Comparison of ENCODE assay signal across 14 cellular contexts in the genomic region with DNA sequence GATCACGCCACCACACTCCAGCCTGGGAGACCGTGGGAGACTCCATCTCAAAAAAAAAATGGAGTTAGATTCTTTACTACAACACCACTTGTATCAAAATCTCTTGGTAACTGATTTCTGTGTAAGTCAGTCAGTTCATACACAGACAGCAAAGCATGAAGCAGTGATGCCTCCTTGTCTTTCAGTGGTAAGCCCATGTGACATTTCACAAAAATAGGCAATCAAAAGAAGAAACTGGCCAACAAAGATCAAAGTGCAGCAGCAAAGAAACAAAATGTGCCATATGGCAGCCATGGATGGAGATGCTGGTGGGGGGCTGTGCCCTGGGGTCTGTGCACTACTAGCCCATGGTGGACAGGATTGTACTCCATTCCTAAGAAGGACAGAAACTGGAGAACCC. TPM values are rescaled to one million over a fixed set of nuclear protein-coding genes. Genes with fewer than 3 reads are reported as not detected.
A peak's percentile ranks its signal among the peaks of the same experiment; 100 is the strongest.
DNase-seq lines count a peak whose midpoint lies in the region; ATAC-seq and TF ChIP-seq lines count a peak whose summit lies in the region.
"Had no signal": no experiment of that assay in that cellular context is flagged by ENCODE, and none has a peak within 500 bp of the region (broad histone marks: within the 10 kb centered on the region; RNA-seq: fewer than 3 reads in every experiment).

No MANE protein-coding gene starts in this region.

- H3K4me1 ChIP-seq in right atrium auricular region, result peaks cover 0 to 3% of the 10 kb centered on the region in 2 donors

- POLR2A ChIA-PET in activated B cell treated with CpG ODN at 0.5 μM for 24 hours (lab: Charles Lee), result no interaction called here

- CTCF ChIA-PET in activated B cell treated with CpG ODN at 0.5 μM for 24 hours (lab: Charles Lee), result interaction anchor here (2.0 kb wide), 1 partner anchor 124 kb away, joined by 5 read pairs; no protein-coding TSS in a partner anchor

- no peak overlapping the region for H3K27ac ChIP-seq in right atrium auricular region
- H3K27ac ChIP-seq: 22Rv1, C4-2B had no signal

- H3K27me3 ChIP-seq in right atrium auricular region, result no peaks in the 10 kb centered on the region

- H3K4me3 Mint-ChIP-seq in activated T-cell treated with anti-CD3 and anti-CD28 coated beads, Interleukin-2, amount 50 U/mL, for 72 hours, result peak overlapping the region in 1 of 2 donors; percentile 50
- H3K4me3 Mint-ChIP-seq in activated T-cell treated with anti-CD3 and anti-CD28 coated beads, Interleukin-2, amount 50 U/mL, for 24 hours, result no peak overlapping the region
- H3K4me3 Mint-ChIP-seq in activated B cell treated with CpG ODN at 0.5 μM for 24 hours (peak overlapping the region; percentile 3), naive B cell (peak overlapping the region in 7 of 8 donors; percentile 53 to 79 (median 69))
- H3K4me3 Mint-ChIP-seq: GM23338 had no signal

- no peaks in the 10 kb centered on the region for H3K36me3 ChIP-seq in right atrium auricular region

- intact Hi-C loops in activated B cell treated with CpG ODN at 0.5 μM for 24 hours (cut with micrococcal nuclease), result loop anchor here (2.0 to 10.0 kb wide), 7 partner anchors 104 to 1922 kb away; a partner anchor contains a TSS

- no peak for TF ChIP-seq CTCF in activated B cell treated with CpG ODN at 0.5 μM for 24 hours (IDR thresholded peaks at IDR 0.05)
- TF ChIP-seq CTCF in right atrium auricular region (IDR thresholded peaks at IDR 0.05), result no peak

- peaks cover 6% of the 10 kb centered on the region for H3K4me1 Mint-ChIP-seq in activated T-cell treated with anti-CD3 and anti-CD28 coated beads, Interleukin-2, amount 50 U/mL, for 72 hours (ENCODE audit: low read depth)
- peaks cover 6% of the 10 kb centered on the region for H3K4me1 Mint-ChIP-seq in activated T-cell treated with anti-CD3 and anti-CD28 coated beads, Interleukin-2, amount 50 U/mL, for 24 hours (ENCODE audit: low read depth)
- peaks cover 60% of the 10 kb centered on the region for H3K4me1 Mint-ChIP-seq in activated B cell treated with CpG ODN at 0.5 μM for 24 hours
- peaks cover 38 to 63% (median 44%) of the 10 kb centered on the region in 3 donors for H3K4me1 Mint-ChIP-seq in naive B cell

- H3K4me3 ChIP-seq in right atrium auricular region, result no peak overlapping the region
- H3K4me3 ChIP-seq: GM23338 had no signal

- no peaks in the 10 kb centered on the region for H3K36me3 Mint-ChIP-seq in activated T-cell treated with anti-CD3 and anti-CD28 coated beads, Interleukin-2, amount 50 U/mL, for 72 hours (ENCODE audit: insufficient read depth in 2 of 2)
- H3K36me3 Mint-ChIP-seq in activated T-cell treated with anti-CD3 and anti-CD28 coated beads, Interleukin-2, amount 50 U/mL, for 24 hours (ENCODE audit: low read depth), result no peaks in the 10 kb centered on the region
- H3K36me3 Mint-ChIP-seq in activated B cell treated with CpG ODN at 0.5 μM for 24 hours (ENCODE audit: low read depth) (no peaks in the 10 kb centered on the region), naive B cell (no peaks in the 10 kb centered on the region)
- H3K36me3 Mint-ChIP-seq: CD4-positive, alpha-beta memory T cell had no signal

- H3K9me3 Mint-ChIP-seq in activated T-cell treated with anti-CD3 and anti-CD28 coated beads, Interleukin-2, amount 50 U/mL, for 72 hours, result no peaks in the 10 kb centered on the region
- no peaks in the 10 kb centered on the region for H3K9me3 Mint-ChIP-seq in activated T-cell treated with anti-CD3 and anti-CD28 coated beads, Interleukin-2, amount 50 U/mL, for 24 hours
- H3K9me3 Mint-ChIP-seq in activated B cell treated with CpG ODN at 0.5 μM for 24 hours (no peaks in the 10 kb centered on the region), naive B cell (no peaks in the 10 kb centered on the region)
- H3K9me3 Mint-ChIP-seq: GM23338 had no signal

- no peak for ATAC-seq in activated T-cell treated with anti-CD3 and anti-CD28 coated beads, Interleukin-2, amount 50 U/mL, for 72 hours (replicated peaks in 1 of 2)
- ATAC-seq in activated B cell treated with CpG ODN at 0.5 μM for 24 hours (ENCODE audit: low read depth) (no peak), naive B cell (ENCODE audit: low read depth in 2 of 2) (no peak)
- ATAC-seq: GM23338 had no signal

- peak overlapping the region; percentile 6 for H3K27ac Mint-ChIP-seq in activated T-cell treated with anti-CD3 and anti-CD28 coated beads, Interleukin-2, amount 50 U/mL, for 72 hours
- no peak overlapping the region for H3K27ac Mint-ChIP-seq in activated T-cell treated with anti-CD3 and anti-CD28 coated beads, Interleukin-2, amount 50 U/mL, for 24 hours
- H3K27ac Mint-ChIP-seq in activated B cell treated with CpG ODN at 0.5 μM for 24 hours, result peak overlapping the region; percentile 87
- H3K27ac Mint-ChIP-seq in naive B cell, result peak overlapping the region in 4 of 6 donors; percentile 63 to 88 (median 76)
- H3K27ac Mint-ChIP-seq: CD4-positive, alpha-beta memory T cell; GM23338 had no signal

- no peak for DNase-seq in activated T-cell treated with anti-CD3 and anti-CD28 coated beads, Interleukin-2, amount 50 U/mL, for 72 hours
- DNase-seq in activated T-cell treated with anti-CD3 and anti-CD28 coated beads, Interleukin-2, amount 50 U/mL, for 24 hours, result no peak
- DNase-seq in activated B cell treated with CpG ODN at 0.5 μM for 24 hours (no peak), naive B cell (no peak), right atrium auricular region (ENCODE audit: low spot score) (no peak), putamen (ENCODE audit: low spot score) (no peak), RPMI8226 (no peak)
- DNase-seq: CD4-positive, alpha-beta memory T cell; DMS79; EL; H7 had no signal

- peaks cover 13% of the 10 kb centered on the region for H3K27me3 Mint-ChIP-seq in activated T-cell treated with anti-CD3 and anti-CD28 coated beads, Interleukin-2, amount 50 U/mL, for 72 hours (ENCODE audit: low read depth)
- peaks cover 34% of the 10 kb centered on the region for H3K27me3 Mint-ChIP-seq in activated T-cell treated with anti-CD3 and anti-CD28 coated beads, Interleukin-2, amount 50 U/mL, for 24 hours
- H3K27me3 Mint-ChIP-seq in activated B cell treated with CpG ODN at 0.5 μM for 24 hours, result no peaks in the 10 kb centered on the region
- no peaks in the 10 kb centered on the region for H3K27me3 Mint-ChIP-seq in naive B cell

- no peaks in the 10 kb centered on the region for H3K9me3 ChIP-seq in right atrium auricular region

RNA-seq across cellular contexts. Expression of a gene that starts 6.7 kb away (rescaled TPM):
- total RNA-seq in activated T-cell treated with anti-CD3 and anti-CD28 coated beads, Interleukin-2, amount 50 U/mL, for 72 hours, result 10 to 100 TPM; 14.5 to 15.0 TPM
- total RNA-seq in activated B cell treated with CpG ODN at 0.5 μM for 24 hours (25.3 and 27.5 TPM in 2 replicates), right atrium auricular region (10 to 100 TPM; 67.1 to 97.6 TPM)
- polyA plus RNA-seq in naive B cell (ENCODE audit: low read depth in 6 of 6), result 1 to 10 TPM in 1 of 6 donors, under 1 TPM in 3, not detected in 2; 0.25 to 1.0 (median 0.65) TPM
